8 cellular contexts compared by ENCODE assay signal in genomic region chr6:16712250-16712930, GRCh38. TPM values are rescaled to one million over a fixed set of nuclear protein-coding genes. Genes with fewer than 3 reads are reported as not detected.
A peak's percentile ranks its signal among the peaks of the same experiment; 100 is the strongest.
DNase-seq lines count a peak whose midpoint lies in the region; ATAC-seq and TF ChIP-seq lines count a peak whose summit lies in the region.

No MANE protein-coding gene starts in this region.

- no peaks in the 10 kb centered on the region for H3K27me3 ChIP-seq in lung (ENCODE audit: control insufficient read depth, insufficient read depth)
- no peaks in the 10 kb centered on the region for H3K27me3 ChIP-seq in vagina

- 25 to 48% methylated on average over 12 of the region's 12 CpGs for WGBS in lung, 2 donors

- peaks cover 40% of the 10 kb centered on the region for H3K4me1 Mint-ChIP-seq in activated naive CD8-positive, alpha-beta T cell treated with anti-CD3 and anti-CD28 coated beads for 36 hours

- peaks cover 22% of the 10 kb centered on the region for H3K36me3 Mint-ChIP-seq in activated naive CD8-positive, alpha-beta T cell treated with anti-CD3 and anti-CD28 coated beads for 36 hours

- H3K27ac Mint-ChIP-seq in activated naive CD8-positive, alpha-beta T cell treated with anti-CD3 and anti-CD28 coated beads for 36 hours, result peak overlapping the region; percentile 90

- H3K27ac ChIP-seq in lung (ENCODE audit: low read depth in 1 of 2, low read length in 1 of 2) (peak overlapping the region; percentile 69 to 73), vagina (peak overlapping the region; percentile 81)

- no peaks in the 10 kb centered on the region for H3K36me3 ChIP-seq in lung (ENCODE audit: control insufficient read depth in 2 of 2, insufficient read depth in 2 of 2, low read length in 2 of 2)
- H3K36me3 ChIP-seq in vagina, result no peaks in the 10 kb centered on the region

- TF ChIP-seq POLR2A in vagina (IDR thresholded peaks at IDR 0.05), result no peak

- H3K4me3 ChIP-seq in lung, result no peak overlapping the region
- H3K4me3 ChIP-seq in vagina, result peak overlapping the region in 1 of 2 donors; percentile 28

- peak; percentile 44 for ATAC-seq in GM19324 (IDR thresholded peaks at IDR 0.05; ENCODE audit: low FRiP score, unreplicated experiment)
- ATAC-seq in HG03469 (IDR thresholded peaks at IDR 0.05; ENCODE audit: unreplicated experiment), result peak; percentile 59
- peak; percentile 13 for ATAC-seq in lung (ENCODE audit: insufficient read depth, low FRiP score)

- H3K9me3 ChIP-seq in lung (ENCODE audit: control insufficient read depth in 2 of 2, insufficient read depth in 1 of 2, low read length in 1 of 2), result no peaks in the 10 kb centered on the region
- H3K9me3 ChIP-seq in vagina, result no peaks in the 10 kb centered on the region

- intact Hi-C loops in vagina (cut with DNase I), result no loop called here

- H3K4me1 ChIP-seq in lung (ENCODE audit: control insufficient read depth in 2 of 2, insufficient read depth in 2 of 2, low read length in 2 of 2) (peaks cover 1 to 14% of the 10 kb centered on the region in 2 donors), vagina (peaks cover 46% of the 10 kb centered on the region)

- peak overlapping the region; percentile 76 for H3K4me3 Mint-ChIP-seq in activated naive CD8-positive, alpha-beta T cell treated with anti-CD3 and anti-CD28 coated beads for 36 hours

- TF ChIP-seq CTCF in lung (IDR thresholded peaks at IDR 0.05; ENCODE audit: control extremely low read depth, extremely low read depth), result no peak
- no peak for TF ChIP-seq CTCF in vagina (IDR thresholded peaks at IDR 0.05)

- peak; percentile 77 to 81 for DNase-seq in AML-193 (lab: John Stamatoyannopoulos, UW)
- no peak for DNase-seq in activated naive CD8-positive, alpha-beta T cell treated with anti-CD3 and anti-CD28 coated beads for 36 hours
- no peak for DNase-seq in lung (ENCODE audit: low spot score)
- DNase-seq in vagina (ENCODE audit: extremely low spot score in 2 of 2), result no peak
- DNase-seq in DMS79 treated with DMSO at 0.1 percent for 48 hours (lab: John Stamatoyannopoulos, UW), result no peak
- no peak for DNase-seq in EL

- no peaks in the 10 kb centered on the region for H3K9me3 Mint-ChIP-seq in activated naive CD8-positive, alpha-beta T cell treated with anti-CD3 and anti-CD28 coated beads for 36 hours

- no peaks in the 10 kb centered on the region for H3K27me3 Mint-ChIP-seq in activated naive CD8-positive, alpha-beta T cell treated with anti-CD3 and anti-CD28 coated beads for 36 hours

RNA-seq across cellular contexts. Expression of gene ATXN1, which starts 48.9 kb away (rescaled TPM):
- total RNA-seq in activated naive CD8-positive, alpha-beta T cell treated with anti-CD3 and anti-CD28 coated beads for 36 hours, result 10 to 100 TPM; 27.8 to 32.8 TPM
- total RNA-seq in lung (100 to 1,000 TPM in 1 of 2 donors, 10 to 100 TPM in 1; 58.2 to 108 TPM), vagina (43.2 TPM)
- 10 to 100 TPM in 1 of 2 donors, 1 to 10 TPM in 1; 9.7 to 11.6 TPM for polyA plus RNA-seq in lung

Comparison
In these comparisons a context has a peak if more than half of its experiments do, and no peak if none do; other contexts are left out.
1. DNase-seq: peak in AML-193 (2 of 2); none in activated naive CD8-positive, alpha-beta T cell treated with anti-CD3 and anti-CD28 coated beads for 36 hours (single experiment), lung (single experiment), vagina (0 of 2), DMS79 treated with DMSO at 0.1 percent for 48 hours (single experiment) and EL (single experiment).
2. Peak in every context shown above with its lines, with median percentiles within 50 percentile points of each other: ATAC-seq.